Comparison of ENCODE assay signal across 26 cellular contexts in genomic region chr14:70921669-70922068, GRCh38. TPM values are rescaled to one million over a fixed set of nuclear protein-coding genes. Genes with fewer than 3 reads are reported as not detected.
DNase-seq lines count a peak whose midpoint lies in the region; ATAC-seq and TF ChIP-seq lines count a peak whose summit lies in the region.
"Had no signal": no experiment of that assay in that cellular context is flagged by ENCODE, and none has a peak within 500 bp of the region (broad histone marks: within the 10 kb centered on the region; RNA-seq: fewer than 3 reads in every experiment).

No MANE protein-coding gene starts in this region.

- ATAC-seq in RWPE2 (ENCODE audit: low read depth) (peak; percentile 73), HG02970 (IDR thresholded peaks at IDR 0.05; ENCODE audit: low FRiP score, unreplicated experiment) (no peak)
- ATAC-seq: activated CD4-positive, alpha-beta T cell treated with anti-CD3 and anti-CD28 coated beads for 36 hours; body of pancreas; gastrocnemius medialis; left ventricle myocardium superior; naive thymus-derived CD8-positive, alpha-beta T cell; T-helper 17 cell had no signal

- H3K27ac ChIP-seq in breast epithelium, result no peak overlapping the region
- H3K27ac ChIP-seq in RWPE2 (ENCODE audit: poor library complexity, severe bottlenecking), result no peak overlapping the region
- H3K27ac ChIP-seq: BLaER1, body of pancreas, gastrocnemius medialis, SJCRH30 had no signal

- H3K4me1 Mint-ChIP-seq in MCF 10A (ENCODE audit: insufficient read depth, unreplicated experiment), result peaks cover 46% of the 10 kb centered on the region

- TF ChIP-seq POLR2A in breast epithelium (IDR thresholded peaks at IDR 0.05), result no peak

- intact Hi-C loops in MCF 10A (cut with micrococcal nuclease) (no loop called here), breast epithelium (cut with DNase I; ENCODE audit: low total_unique reads) (no loop called here)

- no peaks in the 10 kb centered on the region for H3K9me3 Mint-ChIP-seq in MCF 10A (ENCODE audit: unreplicated experiment)
- H3K9me3 Mint-ChIP-seq: activated naive CD8-positive, alpha-beta T cell treated with anti-CD3 and anti-CD28 coated beads, Interleukin-2, amount 10 ng/mL, durations not matched to agents 7 days and 5 days; naive thymus-derived CD8-positive, alpha-beta T cell had no signal

- no peaks in the 10 kb centered on the region for H3K36me3 ChIP-seq in breast epithelium
- H3K36me3 ChIP-seq in RWPE2 (ENCODE audit: low read depth), result peaks cover 8% of the 10 kb centered on the region; the same call in 1 of the 2 replicates
- H3K36me3 ChIP-seq: gastrocnemius medialis, SJCRH30 had no signal

- no peak overlapping the region for H3K27ac Mint-ChIP-seq in MCF 10A (ENCODE audit: low read depth, unreplicated experiment)
- H3K27ac Mint-ChIP-seq: activated CD4-positive, alpha-beta T cell treated with anti-CD3 and anti-CD28 coated beads for 36 hours; activated naive CD8-positive, alpha-beta T cell treated with anti-CD3 and anti-CD28 coated beads, Interleukin-2, amount 10 ng/mL, durations not matched to agents 7 days and 5 days had no signal

- DNase-seq in MCF 10A (ENCODE audit: unreplicated experiment) (peak; percentile 84), breast epithelium (ENCODE audit: low spot score in 2 of 2) (no peak), RWPE2 (ENCODE audit: low spot score) (no peak), fibroblast of pulmonary artery (ENCODE audit: low read depth) (peak; percentile 41), RKO (ENCODE audit: low spot score) (no peak), DMS53 (lab: John Stamatoyannopoulos, UW) (no peak), HPDE6-E6E7 (ENCODE audit: extremely low spot score) (no peak)
- DNase-seq: activated CD4-positive, alpha-beta T cell treated with anti-CD3 and anti-CD28 coated beads for 36 hours; activated naive CD8-positive, alpha-beta T cell treated with anti-CD3 and anti-CD28 coated beads, Interleukin-2, amount 10 ng/mL, durations not matched to agents 7 days and 5 days; body of pancreas; Caco-2; DND-41; effector memory CD4-positive, alpha-beta T cell; gastrocnemius medialis; hypothalamus; KBM-7; left ventricle myocardium superior; midbrain; MM.1S; naive thymus-derived CD8-positive, alpha-beta T cell; NCI-H146; NCI-H524; SJCRH30; T-helper 17 cell had no signal

- CTCF ChIA-PET in MCF 10A (lab: Yijun Ruan, JAX), result no interaction called here

- H3K9me3 ChIP-seq in breast epithelium, result no peaks in the 10 kb centered on the region
- H3K9me3 ChIP-seq in RWPE2 (ENCODE audit: severe bottlenecking), result no peaks in the 10 kb centered on the region
- H3K9me3 ChIP-seq: body of pancreas, Caco-2, gastrocnemius medialis, SJCRH30 had no signal

- BruUV-seq in MCF 10A (replicated peaks; lab: Mats Ljungman, UMichigan), result no TSS peak

- H3K4me3 Mint-ChIP-seq in MCF 10A (ENCODE audit: unreplicated experiment), result peak overlapping the region; percentile 29
- H3K4me3 Mint-ChIP-seq: activated CD4-positive, alpha-beta T cell treated with anti-CD3 and anti-CD28 coated beads for 36 hours; activated naive CD8-positive, alpha-beta T cell treated with anti-CD3 and anti-CD28 coated beads, Interleukin-2, amount 10 ng/mL, durations not matched to agents 7 days and 5 days; T-helper 17 cell had no signal

- POLR2A ChIA-PET in MCF 10A (lab: Yijun Ruan, JAX), result interaction anchor here (0.6 to 2.8 kb wide), 5 partner anchors 9 to 111 kb away, joined by 3 to 53 read pairs (median 8); partner anchors contain the start of gene PCNX1

- no peak for TF ChIP-seq CTCF in MCF 10A (IDR thresholded peaks at IDR 0.05; ENCODE audit: unreplicated experiment)
- no peak for TF ChIP-seq CTCF in breast epithelium (IDR thresholded peaks at IDR 0.05)
- TF ChIP-seq CTCF in RWPE2 (IDR thresholded peaks at IDR 0.05; ENCODE audit: poor library complexity, severe bottlenecking), result no peak
- no peak for TF ChIP-seq CTCF in fibroblast of pulmonary artery (IDR thresholded peaks at IDR 0.05; ENCODE audit: low read length, missing control alignments)

- H3K27me3 ChIP-seq in breast epithelium (no peaks in the 10 kb centered on the region), RWPE2 (ENCODE audit: insufficient read depth, poor library complexity, severe bottlenecking) (no peaks in the 10 kb centered on the region)
- H3K27me3 ChIP-seq: BLaER1, body of pancreas, gastrocnemius medialis, SJCRH30 had no signal

- H3K4me1 ChIP-seq in breast epithelium (peaks cover 0 to 14% of the 10 kb centered on the region in 2 donors), RWPE2 (ENCODE audit: insufficient read depth, poor library complexity, severe bottlenecking) (peaks cover 30% of the 10 kb centered on the region)
- H3K4me1 ChIP-seq: Caco-2, SJCRH30 had no signal

- H3K4me3 ChIP-seq in breast epithelium (no peak overlapping the region), RWPE2 (ENCODE audit: severe bottlenecking) (no peak overlapping the region), fibroblast of pulmonary artery (replicated peaks; ENCODE audit: low read depth, low read length) (no peak overlapping the region)
- H3K4me3 ChIP-seq: BLaER1, body of pancreas, gastrocnemius medialis, SJCRH30 had no signal

- H3K27me3 Mint-ChIP-seq in MCF 10A (ENCODE audit: insufficient read depth, unreplicated experiment), result no peaks in the 10 kb centered on the region
- H3K27me3 Mint-ChIP-seq: activated CD4-positive, alpha-beta T cell treated with anti-CD3 and anti-CD28 coated beads for 36 hours; activated naive CD8-positive, alpha-beta T cell treated with anti-CD3 and anti-CD28 coated beads, Interleukin-2, amount 10 ng/mL, durations not matched to agents 7 days and 5 days; naive thymus-derived CD8-positive, alpha-beta T cell; T-helper 17 cell had no signal

- peaks cover 6% of the 10 kb centered on the region for H3K36me3 Mint-ChIP-seq in MCF 10A (ENCODE audit: insufficient read depth, unreplicated experiment)

RNA-seq across cellular contexts. Expression of gene PCNX1, which starts 14.4 kb away (rescaled TPM):
- total RNA-seq in MCF 10A (2022), result 48.7 and 55.6 TPM in 2 replicates
- total RNA-seq in breast epithelium, result 100 to 1,000 TPM in 1 of 3 donors, 10 to 100 TPM in 2; 61.8 to 105 (median 92.5) TPM

Comparison
In these comparisons a context has a peak if more than half of its experiments do, and no peak if none do; other contexts are left out.
1. DNase-seq: peak in MCF 10A (single experiment) and fibroblast of pulmonary artery (single experiment); none in breast epithelium (0 of 2), RWPE2 (single experiment), RKO (single experiment), DMS53 (single experiment) and HPDE6-E6E7 (single experiment).